Comparison of ENCODE assay signal across 21 cellular contexts in the genomic region with DNA sequence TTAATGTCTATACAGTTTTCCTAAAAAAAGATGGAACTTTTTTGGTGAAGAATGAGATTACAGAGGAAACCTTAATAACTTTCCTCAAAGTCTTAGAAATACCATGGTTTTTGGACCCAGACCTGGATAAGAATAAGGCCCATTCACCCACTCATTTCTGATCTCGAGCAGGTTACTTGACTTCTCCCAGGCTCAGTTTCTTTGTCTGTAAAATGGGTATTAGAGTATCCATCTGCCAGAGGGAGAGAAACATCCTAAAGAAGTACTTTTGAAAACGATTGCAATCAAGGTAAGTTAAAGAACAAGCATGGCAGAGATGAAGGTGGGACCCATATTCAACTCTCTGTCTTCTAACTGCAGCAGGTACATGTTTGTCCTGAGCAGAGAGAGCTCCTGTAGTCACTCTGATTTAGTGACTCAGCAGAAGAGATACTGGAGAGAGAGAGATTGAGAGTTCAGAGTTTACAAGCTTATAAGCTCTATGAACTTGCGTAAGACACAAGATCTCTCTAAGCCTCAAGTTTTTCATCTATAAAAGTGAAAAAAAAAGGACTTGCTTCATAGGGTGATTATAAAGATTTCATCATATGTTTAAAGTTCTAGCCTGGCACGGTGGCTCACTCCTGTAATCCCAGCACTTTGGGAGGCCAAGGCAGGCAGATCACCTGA.
DNase-seq lines count a peak whose midpoint lies in the region; ATAC-seq and TF ChIP-seq lines count a peak whose summit lies in the region.
"Had no signal": no experiment of that assay in that cellular context is flagged by ENCODE, and none has a peak within 500 bp of the region (broad histone marks: within the 10 kb centered on the region; RNA-seq: fewer than 3 reads in every experiment).

No MANE protein-coding gene starts in this region.

- TF ChIP-seq CTCF in mucosa of descending colon (IDR thresholded peaks at IDR 0.05): no peak
- TF ChIP-seq CTCF in testis (IDR thresholded peaks at IDR 0.05): no peak

- no peaks in the 10 kb centered on the region for H3K9me3 Mint-ChIP-seq in natural killer cell treated with Interleukin-12 subunit alpha and Interleukin-12 subunit beta and Interleukin-15 and Interleukin-18, amount 100 ng/mL, for 72 hours

- no peak for TF ChIP-seq POLR2A in GM18505 (IDR thresholded peaks at IDR 0.05; ENCODE audit: borderline replicate concordance, extremely low read depth, insufficient read depth, insufficient read length)
- TF ChIP-seq POLR2A in testis (IDR thresholded peaks at IDR 0.05): no peak

- no peaks in the 10 kb centered on the region for H3K36me3 Mint-ChIP-seq in natural killer cell treated with Interleukin-12 subunit alpha and Interleukin-12 subunit beta and Interleukin-15 and Interleukin-18, amount 100 ng/mL, for 72 hours
- H3K36me3 Mint-ChIP-seq: CD4-positive, CD25-positive, alpha-beta regulatory T cell had no signal

- H3K27me3 Mint-ChIP-seq in natural killer cell treated with Interleukin-12 subunit alpha and Interleukin-12 subunit beta and Interleukin-15 and Interleukin-18, amount 100 ng/mL, for 72 hours: peaks cover 22 to 40% of the 10 kb centered on the region in 2 donors
- H3K27me3 Mint-ChIP-seq: CD4-positive, CD25-positive, alpha-beta regulatory T cell had no signal

- H3K36me3 ChIP-seq in mucosa of descending colon (ENCODE audit: low read depth) (no peaks in the 10 kb centered on the region), SJCRH30 (no peaks in the 10 kb centered on the region), testis (ENCODE audit: low read depth, missing control alignments) (no peaks in the 10 kb centered on the region)
- H3K36me3 ChIP-seq: Peyer's patch, SJSA1 had no signal

- H3K27me3 ChIP-seq in SJCRH30 (peaks cover 2% of the 10 kb centered on the region; the same call in 1 of the 2 replicates), testis (no peaks in the 10 kb centered on the region)
- H3K27me3 ChIP-seq: Peyer's patch, SJSA1 had no signal

- H3K27ac ChIP-seq in SJCRH30: no peak overlapping the region
- H3K27ac ChIP-seq in testis: no peak overlapping the region
- H3K27ac ChIP-seq: 22Rv1, SJSA1 had no signal

- H3K27ac Mint-ChIP-seq in natural killer cell treated with Interleukin-12 subunit alpha and Interleukin-12 subunit beta and Interleukin-15 and Interleukin-18, amount 100 ng/mL, for 72 hours: no peak overlapping the region
- H3K27ac Mint-ChIP-seq: CD4-positive, CD25-positive, alpha-beta regulatory T cell had no signal

- intact Hi-C loops in mucosa of descending colon (cut with DNase I, micrococcal nuclease): loop anchor here in 1 of 2 donors (10.0 kb wide), 1 partner anchor 877 kb away; no protein-coding TSS in a partner anchor
- intact Hi-C loops in testis (cut with DNase I; ENCODE audit: low total_unique reads): no loop called here

- H3K4me1 ChIP-seq in mucosa of descending colon (ENCODE audit: low read depth) (no peaks in the 10 kb centered on the region), SJCRH30 (no peaks in the 10 kb centered on the region), testis (no peaks in the 10 kb centered on the region)
- H3K4me1 ChIP-seq: SJSA1 had no signal

- DNase-seq in NCI-H82 (lab: John Stamatoyannopoulos, UW) (peak; percentile 32), NCI-H82 treated with DMSO at 0.1 percent for 48 hours (lab: John Stamatoyannopoulos, UW; ENCODE audit: unreplicated experiment) (no peak), amniotic epithelial cell (ENCODE audit: low read depth) (peak; percentile 5), mucosa of descending colon (no peak), SJCRH30 (no peak), testis (no peak)
- DNase-seq in natural killer cell treated with Interleukin-12 subunit alpha and Interleukin-12 subunit beta and Interleukin-15 and Interleukin-18, amount 100 ng/mL, for 72 hours (ENCODE audit: low spot score): no peak
- DNase-seq: CD4-positive, CD25-positive, alpha-beta regulatory T cell; GOT3; KG1; NCI-H1105; NCI-H2029 treated with DMSO at 0.1 percent for 48 hours; NCI-H345; NCI-H524; NCI-H774; Peyer's patch had no signal

- 89 to 90% methylated on average over 4 of the region's 4 CpGs for WGBS in testis, 2 donors

- peak; percentile 73 for ATAC-seq in mucosa of descending colon
- ATAC-seq in natural killer cell treated with Interleukin-12 subunit alpha and Interleukin-12 subunit beta and Interleukin-15 and Interleukin-18, amount 100 ng/mL, for 72 hours: no peak
- ATAC-seq in GM18505 (IDR thresholded peaks at IDR 0.05; ENCODE audit: unreplicated experiment): no peak
- ATAC-seq: GM12878, HCT116 had no signal

- H3K4me1 Mint-ChIP-seq in natural killer cell treated with Interleukin-12 subunit alpha and Interleukin-12 subunit beta and Interleukin-15 and Interleukin-18, amount 100 ng/mL, for 72 hours (ENCODE audit: low read depth in 2 of 2): peaks cover 0 to 7% of the 10 kb centered on the region in 2 donors

- no peak overlapping the region for H3K4me3 Mint-ChIP-seq in natural killer cell treated with Interleukin-12 subunit alpha and Interleukin-12 subunit beta and Interleukin-15 and Interleukin-18, amount 100 ng/mL, for 72 hours
- H3K4me3 Mint-ChIP-seq: CD4-positive, CD25-positive, alpha-beta regulatory T cell had no signal

- H3K9me3 ChIP-seq in mucosa of descending colon (no peaks in the 10 kb centered on the region), SJCRH30 (replicated peaks) (no peaks in the 10 kb centered on the region), testis (no peaks in the 10 kb centered on the region)
- H3K9me3 ChIP-seq: Peyer's patch, SJSA1 had no signal

- H3K4me3 ChIP-seq in mucosa of descending colon: no peak overlapping the region
- no peak overlapping the region for H3K4me3 ChIP-seq in SJCRH30
- H3K4me3 ChIP-seq in testis: no peak overlapping the region
- H3K4me3 ChIP-seq: GM12878, Peyer's patch, SJSA1 had no signal

Comparison
In these comparisons a context has a peak if more than half of its experiments do, and no peak if none do; other contexts are left out.
1. DNase-seq: peak in NCI-H82 (single experiment) and amniotic epithelial cell (single experiment); none in NCI-H82 treated with DMSO at 0.1 percent for 48 hours (single experiment), mucosa of descending colon (0 of 3), natural killer cell treated with Interleukin-12 subunit alpha and Interleukin-12 subunit beta and Interleukin-15 and Interleukin-18, amount 100 ng/mL, for 72 hours (single experiment), SJCRH30 (0 of 2) and testis (single experiment).